In genomic region chr6:96014846-96015245, GRCh38 we compare ENCODE assay signal across 13 cellular contexts. TPM values are rescaled to one million over a fixed set of nuclear protein-coding genes. Genes with fewer than 3 reads are reported as not detected.
DNase-seq lines count a peak whose midpoint lies in the region; ATAC-seq, FAIRE-seq and TF ChIP-seq lines count a peak whose summit lies in the region.
"Had no signal": no experiment of that assay in that cellular context is flagged by ENCODE, and none has a peak within 500 bp of the region (broad histone marks: within the 10 kb centered on the region; RNA-seq: fewer than 3 reads in every experiment).

No MANE protein-coding gene starts in this region.

- TF ChIP-seq RAD21 in HepG2 (CRISPR knock-in tag; IDR thresholded peaks at IDR 0.05), result no peak

- H4K20me1 ChIP-seq in HepG2 (ENCODE audit: insufficient read depth, low read length), result no peaks in the 10 kb centered on the region

- WGBS in HepG2 (ENCODE audit: low lambda C conversion rate), result 3% methylated on average over 11 of the region's 11 CpGs
- 12% methylated on average over 11 of the region's 11 CpGs for WGBS in right lobe of liver (ENCODE audit: insufficient coverage, low coverage, low lambda C conversion rate, missing lambda C conversion rate)
- 18 to 27% methylated on average over 11 of the region's 11 CpGs for WGBS in body of pancreas, 2 donors
- WGBS in mesodermal cell (ENCODE audit: insufficient coverage in 2 of 2), 2 experiments, result 48 to 53% methylated on average over 8 of the region's 11 CpGs

- ATAC-seq in HepG2 (no peak), right lobe of liver (no peak), body of pancreas (no peak), HG03280 (IDR thresholded peaks at IDR 0.05; ENCODE audit: unreplicated experiment) (no peak)
- ATAC-seq: natural killer cell treated with Interleukin-12 subunit alpha and Interleukin-12 subunit beta and Interleukin-15 and Interleukin-18, amount 100 ng/mL, for 72 hours had no signal

- no peak overlapping the region for H3K4me2 ChIP-seq in HepG2 (ENCODE audit: low read depth, low read length)

- intact Hi-C loops in HepG2 (cut with micrococcal nuclease; ENCODE audit: unreplicated experiment) (no loop called here), right lobe of liver (cut with DNase I) (no loop called here), body of pancreas (cut with DNase I) (no loop called here)

- CTCF ChIA-PET in HepG2 (lab: Yijun Ruan, JAX; ENCODE audit: low intra/inter-chr PET ratio, low total read pairs), result no interaction called here

- in situ Hi-C loops in HepG2 (cut with HindIII; ENCODE audit: extremely low pct_ligation_motif_present, low pct_unique_long_range_greater_than_20kb), result no loop called here

- H3K4me3 ChIP-seq in HepG2 (replicated peaks in 1 of 3; ENCODE audit: insufficient read depth in 1 of 3, low read depth in 2 of 3, low read length in 3 of 3) (no peak overlapping the region), right lobe of liver (no peak overlapping the region), body of pancreas (peak overlapping the region; percentile 12 to 36), mesodermal cell (ENCODE audit: extremely low read depth, insufficient read depth, low read length, poor library complexity, severe bottlenecking) (peak overlapping the region; percentile 44)

- no peak overlapping the region for H3K9ac ChIP-seq in HepG2 (ENCODE audit: insufficient read depth, low read depth, low read length)

- H3K79me2 ChIP-seq in HepG2 (ENCODE audit: insufficient read depth, low read length), result no peaks in the 10 kb centered on the region

- TF ChIP-seq POLR2A in HepG2 (IDR thresholded peaks at IDR 0.05; ENCODE audit: insufficient read depth in 1 of 2, low read depth in 2 of 2, low read length in 2 of 2) (no peak), right lobe of liver (IDR thresholded peaks at IDR 0.05) (no peak), body of pancreas (IDR thresholded peaks at IDR 0.05) (no peak)

- DNase-seq in HepG2 (ENCODE audit: low spot score) (no peak), right lobe of liver (no peak), body of pancreas (peak in 1 of 4 donors; percentile 11), NCI-H2196 (lab: John Stamatoyannopoulos, UW; ENCODE audit: unreplicated experiment) (no peak), NCI-H1048 (lab: John Stamatoyannopoulos, UW) (no peak), cerebellum (ENCODE audit: low spot score) (no peak)
- DNase-seq: activated CD4-positive, alpha-beta T cell treated with anti-CD3 and anti-CD28 coated beads for 48 hours had no signal

- H2AFZ ChIP-seq in HepG2 (ENCODE audit: low read length), result no peak overlapping the region

- TF ChIP-seq EP300 in HepG2 (IDR thresholded peaks at IDR 0.05; ENCODE audit: low read depth in 2 of 2, low read length in 2 of 2) (no peak), HepG2 (CRISPR knock-in tag; IDR thresholded peaks at IDR 0.05; ENCODE audit: borderline replicate concordance) (no peak)

- no peak for TF ChIP-seq CTCF in HepG2 (CRISPR knock-in tag; IDR thresholded peaks at IDR 0.05)
- TF ChIP-seq CTCF in right lobe of liver (IDR thresholded peaks at IDR 0.05), result no peak
- no peak for TF ChIP-seq CTCF in body of pancreas (IDR thresholded peaks at IDR 0.05)

- H3K27ac ChIP-seq in HepG2 (ENCODE audit: extremely low read length, insufficient read depth, low read length), result no peak overlapping the region
- no peak overlapping the region for H3K27ac ChIP-seq in right lobe of liver
- peak overlapping the region in 2 of 4 donors; percentile 76 to 85 for H3K27ac ChIP-seq in body of pancreas
- H3K27ac ChIP-seq in mesodermal cell (ENCODE audit: low read depth, low read length, severe bottlenecking), result no peak overlapping the region
- H3K27ac ChIP-seq: breast epithelium, epithelial cell of prostate had no signal

- POLR2A ChIA-PET in HepG2 (lab: Yijun Ruan, JAX), result no interaction called here

- no TSS peak for BruUV-seq in HepG2 (replicated peaks; lab: Mats Ljungman, UMichigan)

- no peak for FAIRE-seq in HepG2 (lab: Jason Lieb, UNC)

- H3K4me1 ChIP-seq in HepG2 (ENCODE audit: insufficient read depth, low read length) (no peaks in the 10 kb centered on the region; the same call in 1 of the 2 replicates), right lobe of liver (no peaks in the 10 kb centered on the region), body of pancreas (peaks cover 6% of the 10 kb centered on the region), mesodermal cell (ENCODE audit: control insufficient read depth, insufficient read depth, low read length, poor library complexity, severe bottlenecking) (no peaks in the 10 kb centered on the region)
- H3K4me1 ChIP-seq: breast epithelium had no signal

- no peaks in the 10 kb centered on the region for H3K9me3 ChIP-seq in HepG2 (ENCODE audit: low read length)
- no peaks in the 10 kb centered on the region for H3K9me3 ChIP-seq in right lobe of liver
- H3K9me3 ChIP-seq in body of pancreas, result no peaks in the 10 kb centered on the region
- H3K9me3 ChIP-seq in mesodermal cell (ENCODE audit: control insufficient read depth, low read length), result no peaks in the 10 kb centered on the region
- H3K9me3 ChIP-seq: breast epithelium had no signal

- H3K36me3 ChIP-seq in HepG2 (replicated peaks in 1 of 2; ENCODE audit: control insufficient read depth in 1 of 2, insufficient read depth in 2 of 2, low read length in 2 of 2), result no peaks in the 10 kb centered on the region
- H3K36me3 ChIP-seq in right lobe of liver, result no peaks in the 10 kb centered on the region
- no peaks in the 10 kb centered on the region for H3K36me3 ChIP-seq in body of pancreas (replicated peaks in 1 of 2; ENCODE audit: insufficient read depth in 1 of 2, low read depth in 2 of 2)
- H3K36me3 ChIP-seq in mesodermal cell (ENCODE audit: control insufficient read depth, insufficient read depth, low read length), result no peaks in the 10 kb centered on the region
- H3K36me3 ChIP-seq: breast epithelium had no signal

- peaks cover 3 to 28% of the 10 kb centered on the region in 2 experiments; a peak in 3 of 5 replicates for H3K27me3 ChIP-seq in HepG2 (ENCODE audit: control insufficient read depth in 1 of 2, insufficient read depth in 2 of 2, low read length in 2 of 2)
- no peaks in the 10 kb centered on the region for H3K27me3 ChIP-seq in right lobe of liver
- H3K27me3 ChIP-seq in body of pancreas, result no peaks in the 10 kb centered on the region

TF ChIP-seq in HepG2, 621 proteins besides CTCF, POLR2A, EP300 and RAD21:
- TF ChIP-seq CBX2 (IDR thresholded peaks at IDR 0.05; ENCODE audit: low read depth, low read length), result 0 out of 2 replicates have a peak, but pooled peaks have one; percentile 50
- no peak for TF ChIP-seq CBX2 (CRISPR knock-in tag; IDR thresholded peaks at IDR 0.05; ENCODE audit: low read depth)
- no peak for TF ChIP-seq JDP2 (CRISPR knock-in tag; IDR thresholded peaks at IDR 0.05; ENCODE audit: borderline replicate concordance)
TF ChIP-seq in HepG2: peak in this region for 1.

RNA-seq across cellular contexts. Expression of gene FUT9, which starts 0.9 kb away (rescaled TPM):
- not detected in 2 replicates for total RNA-seq in HepG2 (2016; rRNA removed; fragmentation: Illumina TruSeq; extraction: Trizol)
- not detected in 2 replicates for total RNA-seq in HepG2 (2016; cell fraction: cytosol; rRNA removed; fragmentation: Illumina TruSeq; extraction: Trizol; ENCODE audit: low read depth)
- total RNA-seq in HepG2 (2016; cell fraction: insoluble cytoplasmic fraction; rRNA removed; fragmentation: Illumina TruSeq; extraction: Trizol), result not detected in 2 replicates
- not detected in 2 replicates for total RNA-seq in HepG2 (2016; cell fraction: membrane; rRNA removed; fragmentation: Illumina TruSeq; extraction: Trizol)
- not detected in 2 replicates for total RNA-seq in HepG2 (2016; cell fraction: nucleus; rRNA removed; fragmentation: Illumina TruSeq; extraction: Trizol)
- under 0.01 and 0.01 TPM in 2 replicates for polyA plus RNA-seq in HepG2 (2011; rRNA removed)
- polyA plus RNA-seq in HepG2 (2011; cell fraction: cytosol; rRNA removed), result not detected in 2 replicates
- 0.05 TPM in 1 of 2 replicates, not detected in the other for polyA plus RNA-seq in HepG2 (2011; cell fraction: nucleus; rRNA removed)
- 0.01 and 0.03 TPM in 2 replicates for polyA plus RNA-seq in HepG2 (2012)
- not detected in 2 replicates for polyA plus RNA-seq in HepG2 (2016; cell fraction: cytosol; fragmentation: Illumina TruSeq; extraction: Trizol; ENCODE audit: low read depth)
- polyA plus RNA-seq in HepG2 (2016; cell fraction: insoluble cytoplasmic fraction; fragmentation: Illumina TruSeq; extraction: Trizol; ENCODE audit: low read depth), result not detected in 2 replicates
- not detected in 2 replicates for polyA plus RNA-seq in HepG2 (2016; cell fraction: membrane; fragmentation: Illumina TruSeq; extraction: Trizol; ENCODE audit: low read depth)
- not detected in 2 replicates for polyA plus RNA-seq in HepG2 (2016; cell fraction: nucleus; fragmentation: Illumina TruSeq; extraction: Trizol; ENCODE audit: insufficient read depth, low read depth)
- not detected in 2 replicates for polyA minus RNA-seq in HepG2 (2011; rRNA and poly(A)+ RNA removed; ENCODE audit: low replicate concordance)
- not detected in 2 replicates for polyA minus RNA-seq in HepG2 (2011; cell fraction: cytosol; rRNA and poly(A)+ RNA removed)
- under 0.01 TPM in 2 replicates for polyA minus RNA-seq in HepG2 (2011; cell fraction: nucleus; rRNA and poly(A)+ RNA removed)
- not detected for total RNA-seq in right lobe of liver
- 1 to 10 TPM in 1 of 2 donors, under 1 TPM in 1; 0.26 to 9.2 TPM for total RNA-seq in body of pancreas
- 0.15 TPM for polyA plus RNA-seq in mesodermal cell (2013, experiment 1 of 2)
- 0.05 TPM for polyA plus RNA-seq in mesodermal cell (2013, experiment 2 of 2)
- total RNA-seq in cerebellum, result 73.0 TPM
- total RNA-seq: natural killer cell treated with Interleukin-12 subunit alpha and Interleukin-12 subunit beta and Interleukin-15 and Interleukin-18, amount 100 ng/mL, for 72 hours had no signal
- polyA plus RNA-seq: BJ had no signal

Comparison
In these comparisons a context has a peak if more than half of its experiments do, and no peak if none do; other contexts are left out.
1. H3K4me3 ChIP-seq: peak in body of pancreas (2 of 2) and mesodermal cell (single experiment); none in HepG2 (0 of 3) and right lobe of liver (0 of 3).